8 cellular contexts compared by ENCODE assay signal in genomic region chr3:43893721-43894120, GRCh38.
DNase-seq lines count a peak whose midpoint lies in the region; ATAC-seq and TF ChIP-seq lines count a peak whose summit lies in the region.

No MANE protein-coding gene starts in this region.

- peaks cover 12% of the 10 kb centered on the region for H3K4me1 Mint-ChIP-seq in activated naive CD4-positive, alpha-beta T cell treated with anti-CD3 and anti-CD28 coated beads, Interleukin-2, amount 10 ng/mL, durations not matched to agents 7 days and 5 days
- peaks cover 9% of the 10 kb centered on the region for H3K4me1 Mint-ChIP-seq in activated naive CD8-positive, alpha-beta T cell (ENCODE audit: low read depth)

- intact Hi-C loops in tibial artery (cut with DNase I; ENCODE audit: low total_unique reads) = no loop called here

- H3K4me3 ChIP-seq in tibial artery = peak overlapping the region; percentile 48 to 56

- H3K9me3 Mint-ChIP-seq in activated naive CD4-positive, alpha-beta T cell treated with anti-CD3 and anti-CD28 coated beads, Interleukin-2, amount 10 ng/mL, durations not matched to agents 7 days and 5 days = no peaks in the 10 kb centered on the region
- H3K9me3 Mint-ChIP-seq in activated naive CD8-positive, alpha-beta T cell (ENCODE audit: low read depth) = no peaks in the 10 kb centered on the region

- H3K27me3 ChIP-seq in tibial artery = peaks cover 0 to 4% of the 10 kb centered on the region in 2 donors

- H3K36me3 ChIP-seq in tibial artery = no peaks in the 10 kb centered on the region

- no peak overlapping the region for H3K27ac Mint-ChIP-seq in activated naive CD4-positive, alpha-beta T cell treated with anti-CD3 and anti-CD28 coated beads, Interleukin-2, amount 10 ng/mL, durations not matched to agents 7 days and 5 days
- H3K27ac Mint-ChIP-seq in activated naive CD8-positive, alpha-beta T cell = no peak overlapping the region

- no peak for TF ChIP-seq CTCF in tibial artery (IDR thresholded peaks at IDR 0.05)

- DNase-seq in activated naive CD4-positive, alpha-beta T cell treated with anti-CD3 and anti-CD28 coated beads, Interleukin-2, amount 10 ng/mL, durations not matched to agents 7 days and 5 days = no peak
- DNase-seq in activated naive CD4-positive, alpha-beta T cell treated with Interleukin-2 at 50 U/mL for 16 hours = no peak
- DNase-seq in kidney glomerular epithelial cell (lab: John Stamatoyannopoulos, UW) (peak; percentile 60), tibial artery (no peak), putamen (ENCODE audit: low spot score) (no peak), CD1c-positive myeloid dendritic cell (ENCODE audit: extremely low spot score) (no peak)

- peaks cover 0 to 26% (median 11%) of the 10 kb centered on the region in 4 donors for H3K4me1 ChIP-seq in tibial artery

- ATAC-seq in GM19397 (IDR thresholded peaks at IDR 0.05; ENCODE audit: unreplicated experiment) = no peak

- H3K9me3 ChIP-seq in tibial artery = no peaks in the 10 kb centered on the region

- H3K4me3 Mint-ChIP-seq in activated naive CD4-positive, alpha-beta T cell treated with anti-CD3 and anti-CD28 coated beads, Interleukin-2, amount 10 ng/mL, durations not matched to agents 7 days and 5 days = peak overlapping the region; percentile 65
- H3K4me3 Mint-ChIP-seq in activated naive CD8-positive, alpha-beta T cell = peak overlapping the region; percentile 72

- H3K27ac ChIP-seq in tibial artery = peak overlapping the region in 1 of 2 donors; percentile 63

- CTCF ChIA-PET in activated naive CD4-positive, alpha-beta T cell treated with anti-CD3 and anti-CD28 coated beads, Interleukin-2, amount 10 ng/mL, durations not matched to agents 7 days and 5 days (lab: Charles Lee) = no interaction called here

- peaks cover 72% of the 10 kb centered on the region for H3K27me3 Mint-ChIP-seq in activated naive CD4-positive, alpha-beta T cell treated with anti-CD3 and anti-CD28 coated beads, Interleukin-2, amount 10 ng/mL, durations not matched to agents 7 days and 5 days
- H3K27me3 Mint-ChIP-seq in activated naive CD8-positive, alpha-beta T cell = peaks cover 35% of the 10 kb centered on the region

- H3K36me3 Mint-ChIP-seq in activated naive CD4-positive, alpha-beta T cell treated with anti-CD3 and anti-CD28 coated beads, Interleukin-2, amount 10 ng/mL, durations not matched to agents 7 days and 5 days = no peaks in the 10 kb centered on the region
- H3K36me3 Mint-ChIP-seq in activated naive CD8-positive, alpha-beta T cell = no peaks in the 10 kb centered on the region
